ENCODE assay signal across 19 cellular contexts in genomic region chr13:25432686-25433085, GRCh38.
"Had no signal": no experiment of that assay in that cellular context is flagged by ENCODE, and none has a peak within 500 bp of the region (broad histone marks: within the 10 kb centered on the region; RNA-seq: fewer than 3 reads in every experiment).

No MANE protein-coding gene starts in this region.

- H3K36me3 Mint-ChIP-seq: naive thymus-derived CD4-positive, alpha-beta T cell; stimulated activated naive B cell treated with anti-CD40 and anti-IgM and Interleukin-4, amounts not matched to agents 10 μg/mL and 1 μg/mL and 100 μg/mL, for 72 hours had no signal

- H3K36me3 ChIP-seq: esophagus muscularis mucosa, sigmoid colon, tibial nerve had no signal

- H3K27ac Mint-ChIP-seq: naive thymus-derived CD4-positive, alpha-beta T cell; stimulated activated naive B cell treated with anti-CD40 and anti-IgM and Interleukin-4, amounts not matched to agents 10 μg/mL and 1 μg/mL and 100 μg/mL, for 72 hours; stimulated activated naive CD8-positive, alpha-beta T cell treated with anti-CD3 and anti-CD28 coated beads, Interleukin-15, amount 100 ng/mL, for 72 hours had no signal

- H3K4me1 ChIP-seq: esophagus muscularis mucosa, sigmoid colon, testis, tibial nerve had no signal

- H3K4me1 Mint-ChIP-seq: naive thymus-derived CD4-positive, alpha-beta T cell; neural crest cell; stimulated activated naive B cell treated with anti-CD40 and anti-IgM and Interleukin-4, amounts not matched to agents 10 μg/mL and 1 μg/mL and 100 μg/mL, for 72 hours; stimulated activated naive CD8-positive, alpha-beta T cell treated with anti-CD3 and anti-CD28 coated beads, Interleukin-15, amount 100 ng/mL, for 72 hours had no signal

- H3K4me3 Mint-ChIP-seq: naive thymus-derived CD4-positive, alpha-beta T cell; neural crest cell; stimulated activated naive B cell treated with anti-CD40 and anti-IgM and Interleukin-4, amounts not matched to agents 10 μg/mL and 1 μg/mL and 100 μg/mL, for 72 hours; stimulated activated naive CD8-positive, alpha-beta T cell treated with anti-CD3 and anti-CD28 coated beads, Interleukin-15, amount 100 ng/mL, for 72 hours had no signal

- H3K9me3 Mint-ChIP-seq: stimulated activated naive CD8-positive, alpha-beta T cell treated with anti-CD3 and anti-CD28 coated beads, Interleukin-15, amount 100 ng/mL, for 72 hours had no signal

- H3K27ac ChIP-seq: epithelial cell of prostate, esophagus muscularis mucosa, sigmoid colon, skin epidermis, testis, tibial nerve had no signal

- H3K27me3 ChIP-seq: testis, tibial nerve had no signal

- DNase-seq: effector memory CD4-positive, alpha-beta T cell; foreskin fibroblast; kidney; left cardiac atrium; left ventricle myocardium superior; naive thymus-derived CD4-positive, alpha-beta T cell; posterior cingulate gyrus; sigmoid colon; stimulated activated CD4-positive, alpha-beta T cell treated with anti-CD3 and anti-CD28 coated beads, Interleukin-2, amount 100 ng/mL, for 24 hours; stimulated activated CD4-positive, alpha-beta T cell treated with anti-CD3 and anti-CD28 coated beads, Interleukin-4, amount 100 ng/mL, for 4 hours; stimulated activated naive B cell treated with anti-CD40 and anti-IgM and Interleukin-4, amounts not matched to agents 10 μg/mL and 1 μg/mL and 100 μg/mL, for 72 hours; stimulated activated naive CD8-positive, alpha-beta T cell treated with anti-CD3 and anti-CD28 coated beads, Interleukin-15, amount 100 ng/mL, for 72 hours; testis had no signal

- H3K4me3 ChIP-seq: esophagus muscularis mucosa, lung, sigmoid colon, skin epidermis, testis, tibial nerve had no signal

- H3K9me3 ChIP-seq: esophagus muscularis mucosa, sigmoid colon, testis had no signal
